In genomic region chr3:133712017-133712416, GRCh38 we compare ENCODE assay signal across 21 cellular contexts. TPM values are rescaled to one million over a fixed set of nuclear protein-coding genes. Genes with fewer than 3 reads are reported as not detected.
DNase-seq lines count a peak whose midpoint lies in the region; ATAC-seq and TF ChIP-seq lines count a peak whose summit lies in the region.
"Had no signal": no experiment of that assay in that cellular context is flagged by ENCODE, and none has a peak within 500 bp of the region (broad histone marks: within the 10 kb centered on the region; RNA-seq: fewer than 3 reads in every experiment).

No MANE protein-coding gene starts in this region.

- no peak overlapping the region for H3K27ac Mint-ChIP-seq in activated CD4-positive, alpha-beta T cell treated with anti-CD3 and anti-CD28 coated beads, Interleukin-2, amount 10 ng/mL, durations not matched to agents 24 days and 14 days
- H3K27ac Mint-ChIP-seq: B cell had no signal

- no peaks in the 10 kb centered on the region for H3K27me3 ChIP-seq in transverse colon

- H3K4me1 ChIP-seq in transverse colon = no peaks in the 10 kb centered on the region
- H3K4me1 ChIP-seq: Caco-2 had no signal

- H3K27me3 Mint-ChIP-seq in activated CD4-positive, alpha-beta T cell treated with anti-CD3 and anti-CD28 coated beads, Interleukin-2, amount 10 ng/mL, durations not matched to agents 24 days and 14 days = peaks cover 7% of the 10 kb centered on the region

- intact Hi-C loops in activated CD4-positive, alpha-beta T cell treated with anti-CD3 and anti-CD28 coated beads, Interleukin-2, amount 10 ng/mL, durations not matched to agents 24 days and 14 days (cut with micrococcal nuclease) = no loop called here
- intact Hi-C loops in transverse colon (cut with DNase I; ENCODE audit: low total_unique reads) = no loop called here

- H3K4me3 ChIP-seq in transverse colon = no peak overlapping the region

- no peak overlapping the region for H3K27ac ChIP-seq in transverse colon
- H3K27ac ChIP-seq: 22Rv1 had no signal

- TF ChIP-seq CTCF in transverse colon (IDR thresholded peaks at IDR 0.05) = no peak

- in situ Hi-C loops in transverse colon (cut with MboI; ENCODE audit: low pct_ligation_motif_present in 1 of 4, low pct_unique_long_range_greater_than_20kb in 1 of 4, low sequenced_read_pairs in 3 of 4) = no loop called here

- H3K36me3 ChIP-seq in transverse colon = no peaks in the 10 kb centered on the region

- H3K4me1 Mint-ChIP-seq in activated CD4-positive, alpha-beta T cell treated with anti-CD3 and anti-CD28 coated beads, Interleukin-2, amount 10 ng/mL, durations not matched to agents 24 days and 14 days = no peaks in the 10 kb centered on the region
- H3K4me1 Mint-ChIP-seq: B cell had no signal

- no peak overlapping the region for H3K4me3 Mint-ChIP-seq in activated CD4-positive, alpha-beta T cell treated with anti-CD3 and anti-CD28 coated beads, Interleukin-2, amount 10 ng/mL, durations not matched to agents 24 days and 14 days
- H3K4me3 Mint-ChIP-seq: B cell had no signal

- TF ChIP-seq EP300 in transverse colon (IDR thresholded peaks at IDR 0.05; ENCODE audit: low read depth) = no peak

- H3K9me3 ChIP-seq in transverse colon = no peaks in the 10 kb centered on the region
- H3K9me3 ChIP-seq: Caco-2 had no signal

- no peaks in the 10 kb centered on the region for H3K9me3 Mint-ChIP-seq in activated CD4-positive, alpha-beta T cell treated with anti-CD3 and anti-CD28 coated beads, Interleukin-2, amount 10 ng/mL, durations not matched to agents 24 days and 14 days

- TF ChIP-seq POLR2A in transverse colon (IDR thresholded peaks at IDR 0.05) = no peak

- H3K36me3 Mint-ChIP-seq in activated CD4-positive, alpha-beta T cell treated with anti-CD3 and anti-CD28 coated beads, Interleukin-2, amount 10 ng/mL, durations not matched to agents 24 days and 14 days (ENCODE audit: low read depth) = no peaks in the 10 kb centered on the region

- peak; percentile 13 for DNase-seq in activated CD4-positive, alpha-beta T cell treated with anti-CD3 and anti-CD28 coated beads, Interleukin-2, amount 10 ng/mL, durations not matched to agents 24 days and 14 days
- DNase-seq in activated CD4-positive, alpha-beta T cell treated with anti-CD3 and anti-CD28 coated beads, Interleukin-2, amount 50 U/mL, for 1 hour = no peak
- DNase-seq in hippocampal formation (lab: John Stamatoyannopoulos, UW) (peak; percentile 25 to 28), medulla oblongata (ENCODE audit: extremely low spot score) (peak; percentile 74), NCI-H2029 treated with DMSO at 0.1 percent for 48 hours (lab: John Stamatoyannopoulos, UW) (no peak), transverse colon (no peak)
- DNase-seq: Caco-2, DMS153, GF-D8, KG1, NCI-H1105 treated with DMSO at 0.1 percent for 48 hours, NCI-H1694 treated with DMSO at 0.1 percent for 48 hours, NCI-H2107, NCI-H226, NCI-H524, NCI-H82, SHP77 treated with DMSO at 0.1 percent for 48 hours had no signal

- 20 to 89% methylated on average over 1 to 5 of the region's 5 CpGs for WGBS in transverse colon (ENCODE audit: low coverage in 1 of 2), 2 donors

- ATAC-seq in GM19023 (IDR thresholded peaks at IDR 0.05; ENCODE audit: unreplicated experiment) = no peak
- ATAC-seq in GM21529 (IDR thresholded peaks at IDR 0.05; ENCODE audit: unreplicated experiment) = no peak

RNA-seq across cellular contexts. Expression of gene TF, which starts 34.2 kb away (rescaled TPM):
- total RNA-seq in activated CD4-positive, alpha-beta T cell treated with anti-CD3 and anti-CD28 coated beads, Interleukin-2, amount 10 ng/mL, durations not matched to agents 24 days and 14 days = 0.02 and 0.26 TPM in 2 replicates
- 1 to 10 TPM in 2 of 4 donors, under 1 TPM in 1, not detected in 1; 0.96 to 7.1 (median 1.1) TPM for total RNA-seq in transverse colon

RNA-seq across cellular contexts. Expression of gene TOPBP1, which starts 50.3 kb away (rescaled TPM):
- total RNA-seq in activated CD4-positive, alpha-beta T cell treated with anti-CD3 and anti-CD28 coated beads, Interleukin-2, amount 10 ng/mL, durations not matched to agents 24 days and 14 days = 92.6 and 97.9 TPM in 2 replicates
- 10 to 100 TPM; 13.5 to 64.7 (median 32.2) TPM for total RNA-seq in transverse colon

Comparison
In these comparisons a context has a peak if more than half of its experiments do, and no peak if none do; other contexts are left out.
1. DNase-seq: peak in activated CD4-positive, alpha-beta T cell treated with anti-CD3 and anti-CD28 coated beads, Interleukin-2, amount 10 ng/mL, durations not matched to agents 24 days and 14 days (single experiment), hippocampal formation (2 of 2) and medulla oblongata (single experiment); none in activated CD4-positive, alpha-beta T cell treated with anti-CD3 and anti-CD28 coated beads, Interleukin-2, amount 50 U/mL, for 1 hour (single experiment), NCI-H2029 treated with DMSO at 0.1 percent for 48 hours (single experiment) and transverse colon (single experiment).